ENCODE assay signal across 11 cellular contexts in the genomic region with DNA sequence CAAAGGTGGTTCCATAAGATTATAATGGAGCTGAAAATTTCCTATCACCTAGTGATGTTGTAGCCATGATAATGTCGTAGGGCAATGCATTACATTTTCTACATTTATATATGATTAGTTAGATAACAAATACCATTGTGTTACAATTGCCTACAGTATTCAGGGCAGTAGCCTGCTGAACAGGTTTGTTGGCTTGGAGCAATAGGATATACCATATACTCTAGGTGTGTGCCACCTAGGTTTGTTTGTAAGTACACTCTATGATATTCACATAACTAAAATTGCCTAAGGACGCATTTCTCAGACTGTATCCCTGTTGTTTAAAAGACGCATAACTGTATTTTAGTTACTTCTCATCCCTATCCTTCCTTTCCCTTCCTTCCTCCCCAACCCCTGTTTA. TPM values are rescaled to one million over a fixed set of nuclear protein-coding genes. Genes with fewer than 3 reads are reported as not detected.
"Had no signal": no experiment of that assay in that cellular context is flagged by ENCODE, and none has a peak within 500 bp of the region (broad histone marks: within the 10 kb centered on the region; RNA-seq: fewer than 3 reads in every experiment).

No MANE protein-coding gene starts in this region.

- H3K27me3 ChIP-seq: foreskin keratinocyte, upper lobe of left lung had no signal

- H3K9me3 Mint-ChIP-seq: activated B cell treated with CpG ODN at 0.5 μM for 24 hours; activated CD4-positive, alpha-beta T cell treated with anti-CD3 and anti-CD28 coated beads, Interleukin-2, amount 10 ng/mL, durations not matched to agents 24 days and 14 days; activated T-helper 1 cell treated with anti-CD3 and anti-CD28 coated beads, Interleukin-12 subunit alpha, Interleukin-12 subunit beta, Interleukin-2, Interleukin-4 antibody, amounts not matched to agents 30 ng/mL and 10 ng/mL and 1 ng/mL, durations not matched to agents 14 hours and 24 hours and 36 hours; naive thymus-derived CD8-positive, alpha-beta T cell had no signal

- H3K4me1 ChIP-seq: foreskin keratinocyte had no signal

- H3K27ac Mint-ChIP-seq: activated B cell treated with CpG ODN at 0.5 μM for 24 hours; activated CD4-positive, alpha-beta T cell treated with anti-CD3 and anti-CD28 coated beads, Interleukin-2, amount 10 ng/mL, durations not matched to agents 24 days and 14 days; activated T-helper 1 cell treated with anti-CD3 and anti-CD28 coated beads, Interleukin-12 subunit alpha, Interleukin-12 subunit beta, Interleukin-2, Interleukin-4 antibody, amounts not matched to agents 30 ng/mL and 10 ng/mL and 1 ng/mL, durations not matched to agents 14 hours and 24 hours and 36 hours; progenitor cell of endocrine pancreas had no signal

- H3K4me3 Mint-ChIP-seq: activated T-helper 1 cell treated with anti-CD3 and anti-CD28 coated beads, Interleukin-12 subunit alpha, Interleukin-12 subunit beta, Interleukin-2, Interleukin-4 antibody, amounts not matched to agents 30 ng/mL and 10 ng/mL and 1 ng/mL, durations not matched to agents 14 hours and 24 hours and 36 hours had no signal

- H3K36me3 ChIP-seq: upper lobe of left lung had no signal

- H3K27me3 Mint-ChIP-seq: activated B cell treated with CpG ODN at 0.5 μM for 24 hours; activated CD4-positive, alpha-beta T cell treated with anti-CD3 and anti-CD28 coated beads, Interleukin-2, amount 10 ng/mL, durations not matched to agents 24 days and 14 days had no signal

- H3K9me3 ChIP-seq: upper lobe of left lung had no signal

- DNase-seq: activated B cell treated with CpG ODN at 0.5 μM for 24 hours; activated CD4-positive, alpha-beta T cell treated with anti-CD3 and anti-CD28 coated beads, Interleukin-2, amount 10 ng/mL, durations not matched to agents 24 days and 14 days; activated naive CD4-positive, alpha-beta T cell treated with Interleukin-2 at 50 U/mL for 16 hours; dermis blood vessel endothelial cell; naive thymus-derived CD8-positive, alpha-beta T cell; occipital lobe; right cardiac atrium; upper lobe of left lung had no signal

- H3K27ac ChIP-seq: foreskin keratinocyte, upper lobe of left lung had no signal

RNA-seq across cellular contexts. Expression of gene PLEKHB1, which starts 13.6 kb away (rescaled TPM):
- total RNA-seq: foreskin keratinocyte had no signal
